14 cellular contexts compared by ENCODE assay signal in the genomic region with DNA sequence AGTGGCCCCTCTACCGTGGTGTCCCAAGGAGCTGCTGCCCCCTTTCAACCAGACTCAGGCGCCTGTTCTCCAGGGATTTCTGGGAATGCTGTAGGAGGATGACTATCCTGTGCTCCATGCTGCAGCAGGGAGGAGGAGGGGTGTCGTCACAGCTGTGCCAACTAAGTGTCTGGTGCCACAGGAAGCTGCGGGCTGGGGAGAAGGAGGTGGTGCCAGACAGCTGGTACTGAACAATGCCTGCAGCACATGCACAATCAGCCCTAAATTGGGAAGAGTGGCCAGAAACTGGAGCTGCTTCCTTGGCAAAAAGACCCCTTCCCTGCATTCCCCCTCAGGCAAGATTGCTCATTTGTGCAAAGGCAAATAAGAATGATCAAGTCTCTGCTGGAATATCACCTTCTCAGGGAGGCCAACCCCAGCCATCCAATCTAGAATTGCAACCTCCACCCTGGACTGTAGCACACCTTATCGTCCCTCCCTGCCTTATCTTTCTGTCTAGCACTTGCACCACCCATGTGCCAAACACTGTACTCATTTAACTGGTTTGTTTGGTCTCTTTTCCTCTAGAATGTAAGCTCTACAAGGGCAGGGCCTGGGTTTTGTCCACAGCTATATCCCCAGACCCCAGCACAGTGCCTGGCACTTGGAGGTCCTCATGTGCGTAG. TPM values are rescaled to one million over a fixed set of nuclear protein-coding genes. Genes with fewer than 3 reads are reported as not detected.
DNase-seq lines count a peak whose midpoint lies in the region; ATAC-seq and FAIRE-seq lines count a peak whose summit lies in the region.
"Had no signal": no experiment of that assay in that cellular context is flagged by ENCODE, and none has a peak within 500 bp of the region (broad histone marks: within the 10 kb centered on the region; RNA-seq: fewer than 3 reads in every experiment).

No MANE protein-coding gene starts in this region.

- ATAC-seq in left cardiac atrium (peak; percentile 76 to 82), GM21619 (IDR thresholded peaks at IDR 0.05; ENCODE audit: unreplicated experiment) (no peak), GM21528 (IDR thresholded peaks at IDR 0.05; ENCODE audit: low FRiP score, unreplicated experiment) (no peak)
- ATAC-seq: activated CD8-positive, alpha-beta T cell treated with anti-CD3 and anti-CD28 coated beads, Interleukin-2, amount 10 ng/mL, durations not matched to agents 7 days and 5 days; left lung had no signal

- H3K4me3 ChIP-seq in skeletal muscle cell (ENCODE audit: low read depth, low read length), result no peak overlapping the region
- H3K4me3 ChIP-seq: left lung, suprapubic skin had no signal

- no peak for FAIRE-seq in HTR-8/SVneo (lab: Jason Lieb, UNC)
- FAIRE-seq: colon had no signal

- intact Hi-C loops in left cardiac atrium (cut with DNase I), result no loop called here

- peak; percentile 64 for DNase-seq in H4 (ENCODE audit: low spot score)
- peak; percentile 80 for DNase-seq in RPMI7951 (ENCODE audit: low read depth)
- peak; percentile 55 for DNase-seq in left cardiac atrium
- peak; percentile 19 for DNase-seq in skeletal muscle cell (ENCODE audit: low read depth)
- no peak for DNase-seq in HTR-8/SVneo (ENCODE audit: insufficient read length, low spot score)
- DNase-seq: activated CD8-positive, alpha-beta T cell treated with anti-CD3 and anti-CD28 coated beads, Interleukin-2, amount 10 ng/mL, durations not matched to agents 7 days and 5 days; activated naive CD4-positive, alpha-beta T cell treated with anti-CD3 and anti-CD28 coated beads for 36 hours; left lung; NCI-H1092 treated with DMSO at 0.1 percent for 48 hours had no signal

RNA-seq across cellular contexts. Expression of a gene that starts 33.3 kb away (rescaled TPM):
- total RNA-seq in H4 (2014; rRNA removed; shearing (Covaris generic)), result 1.3 and 1.8 TPM in 2 replicates
- total RNA-seq in RPMI7951 (2014; rRNA removed; shearing (Covaris generic)), result 20.2 and 22.5 TPM in 2 replicates
- total RNA-seq in left cardiac atrium, result 10 to 100 TPM in 1 of 2 donors, 1 to 10 TPM in 1; 8.4 to 14.3 TPM

RNA-seq across cellular contexts. Expression of a gene that starts 35.4 kb away (rescaled TPM):
- total RNA-seq in H4 (2014; rRNA removed; shearing (Covaris generic)), result not detected in 2 replicates
- 4.5 and 7.3 TPM in 2 replicates for total RNA-seq in RPMI7951 (2014; rRNA removed; shearing (Covaris generic))
- total RNA-seq in left cardiac atrium, result under 1 TPM in 1 of 2 donors, not detected in 1; 0.31 TPM
- total RNA-seq: activated CD8-positive, alpha-beta T cell treated with anti-CD3 and anti-CD28 coated beads, Interleukin-2, amount 10 ng/mL, durations not matched to agents 7 days and 5 days; OCI-LY7 had no signal

RNA-seq across cellular contexts. Expression of a gene that starts 56.3 kb away (rescaled TPM):
- 0.31 TPM in 1 of 2 replicates, not detected in the other for total RNA-seq in H4 (2014; rRNA removed; shearing (Covaris generic))
- 20.9 and 31.5 TPM in 2 replicates for total RNA-seq in RPMI7951 (2014; rRNA removed; shearing (Covaris generic))
- total RNA-seq in left cardiac atrium, result 100 to 1,000 TPM; 220 to 440 TPM
- total RNA-seq: activated CD8-positive, alpha-beta T cell treated with anti-CD3 and anti-CD28 coated beads, Interleukin-2, amount 10 ng/mL, durations not matched to agents 7 days and 5 days; OCI-LY7 had no signal

Comparison
In these comparisons a context has a peak if more than half of its experiments do, and no peak if none do; other contexts are left out.
1. ATAC-seq: peak in left cardiac atrium (2 of 2); none in GM21619 (single experiment) and GM21528 (single experiment).
2. RNA of a gene that starts 56.3 kb away (total RNA-seq): 220 to 440 TPM in left cardiac atrium and 20.9 to 31.5 TPM in RPMI7951; 0.31 TPM in H4; every median in the first group is over 10 times any median in the second.